8 cellular contexts compared by ENCODE assay signal in genomic region chrX:120302434-120302833, GRCh38.
A peak's percentile ranks its signal among the peaks of the same experiment; 100 is the strongest.
DNase-seq lines count a peak whose midpoint lies in the region; ATAC-seq lines count a peak whose summit lies in the region.

No MANE protein-coding gene starts in this region.

- no peaks in the 10 kb centered on the region for H3K36me3 Mint-ChIP-seq in activated naive CD4-positive, alpha-beta T cell treated with anti-CD3 and anti-CD28 coated beads, Interleukin-2, amount 10 ng/mL, durations not matched to agents 7 days and 5 days
- no peaks in the 10 kb centered on the region for H3K36me3 Mint-ChIP-seq in stimulated activated naive CD8-positive, alpha-beta T cell treated with anti-CD3 and anti-CD28 coated beads, Interleukin-15, Interleukin-2, amounts not matched to agents 100 ng/mL and 50 ng/mL, for 24 hours (ENCODE audit: low read depth)

- peak; percentile 95 for ATAC-seq in HG02763 (IDR thresholded peaks at IDR 0.05; ENCODE audit: unreplicated experiment)

- CTCF ChIA-PET in activated naive CD4-positive, alpha-beta T cell treated with anti-CD3 and anti-CD28 coated beads, Interleukin-2, amount 10 ng/mL, durations not matched to agents 7 days and 5 days (lab: Charles Lee): no interaction called here

- peaks cover 29% of the 10 kb centered on the region for H3K4me1 Mint-ChIP-seq in activated naive CD4-positive, alpha-beta T cell treated with anti-CD3 and anti-CD28 coated beads, Interleukin-2, amount 10 ng/mL, durations not matched to agents 7 days and 5 days
- peaks cover 24% of the 10 kb centered on the region for H3K4me1 Mint-ChIP-seq in stimulated activated naive CD8-positive, alpha-beta T cell treated with anti-CD3 and anti-CD28 coated beads, Interleukin-15, Interleukin-2, amounts not matched to agents 100 ng/mL and 50 ng/mL, for 24 hours (ENCODE audit: low read depth)

- peak; percentile 12 for DNase-seq in stimulated activated CD4-positive, alpha-beta T cell treated with anti-CD3 and anti-CD28 coated beads, Interleukin-15, amount 100 ng/mL, for 24 hours
- DNase-seq in stimulated activated CD4-positive, alpha-beta T cell treated with anti-CD3 and anti-CD28 coated beads, Interleukin-2, amount 100 ng/mL, for 48 hours: no peak
- DNase-seq in NCI-H128 (lab: John Stamatoyannopoulos, UW; ENCODE audit: unreplicated experiment): peak; percentile 0
- peak; percentile 69 for DNase-seq in activated naive CD4-positive, alpha-beta T cell treated with anti-CD3 and anti-CD28 coated beads, Interleukin-2, amount 10 ng/mL, durations not matched to agents 7 days and 5 days
- no peak for DNase-seq in effector CD4-positive, alpha-beta T cell
- no peak for DNase-seq in AG20443 (ENCODE audit: low spot score)

- peak overlapping the region; percentile 3 for H3K27ac Mint-ChIP-seq in activated naive CD4-positive, alpha-beta T cell treated with anti-CD3 and anti-CD28 coated beads, Interleukin-2, amount 10 ng/mL, durations not matched to agents 7 days and 5 days
- H3K27ac Mint-ChIP-seq in stimulated activated naive CD8-positive, alpha-beta T cell treated with anti-CD3 and anti-CD28 coated beads, Interleukin-15, Interleukin-2, amounts not matched to agents 100 ng/mL and 50 ng/mL, for 24 hours: no peak overlapping the region

- H3K4me3 Mint-ChIP-seq in activated naive CD4-positive, alpha-beta T cell treated with anti-CD3 and anti-CD28 coated beads, Interleukin-2, amount 10 ng/mL, durations not matched to agents 7 days and 5 days: no peak overlapping the region
- peak overlapping the region; percentile 6 for H3K4me3 Mint-ChIP-seq in stimulated activated naive CD8-positive, alpha-beta T cell treated with anti-CD3 and anti-CD28 coated beads, Interleukin-15, Interleukin-2, amounts not matched to agents 100 ng/mL and 50 ng/mL, for 24 hours

- no peaks in the 10 kb centered on the region for H3K9me3 Mint-ChIP-seq in activated naive CD4-positive, alpha-beta T cell treated with anti-CD3 and anti-CD28 coated beads, Interleukin-2, amount 10 ng/mL, durations not matched to agents 7 days and 5 days
- H3K9me3 Mint-ChIP-seq in stimulated activated naive CD8-positive, alpha-beta T cell treated with anti-CD3 and anti-CD28 coated beads, Interleukin-15, Interleukin-2, amounts not matched to agents 100 ng/mL and 50 ng/mL, for 24 hours: no peaks in the 10 kb centered on the region

- peaks cover 10% of the 10 kb centered on the region for H3K27me3 Mint-ChIP-seq in activated naive CD4-positive, alpha-beta T cell treated with anti-CD3 and anti-CD28 coated beads, Interleukin-2, amount 10 ng/mL, durations not matched to agents 7 days and 5 days
- no peaks in the 10 kb centered on the region for H3K27me3 Mint-ChIP-seq in stimulated activated naive CD8-positive, alpha-beta T cell treated with anti-CD3 and anti-CD28 coated beads, Interleukin-15, Interleukin-2, amounts not matched to agents 100 ng/mL and 50 ng/mL, for 24 hours

Comparison
In these comparisons a context has a peak if more than half of its experiments do, and no peak if none do; other contexts are left out.
1. DNase-seq: peak in stimulated activated CD4-positive, alpha-beta T cell treated with anti-CD3 and anti-CD28 coated beads, Interleukin-15, amount 100 ng/mL, for 24 hours (single experiment), NCI-H128 (single experiment) and activated naive CD4-positive, alpha-beta T cell treated with anti-CD3 and anti-CD28 coated beads, Interleukin-2, amount 10 ng/mL, durations not matched to agents 7 days and 5 days (single experiment); none in stimulated activated CD4-positive, alpha-beta T cell treated with anti-CD3 and anti-CD28 coated beads, Interleukin-2, amount 100 ng/mL, for 48 hours (0 of 2), effector CD4-positive, alpha-beta T cell (single experiment) and AG20443 (single experiment).